8 cellular contexts compared by ENCODE assay signal in the genomic region with DNA sequence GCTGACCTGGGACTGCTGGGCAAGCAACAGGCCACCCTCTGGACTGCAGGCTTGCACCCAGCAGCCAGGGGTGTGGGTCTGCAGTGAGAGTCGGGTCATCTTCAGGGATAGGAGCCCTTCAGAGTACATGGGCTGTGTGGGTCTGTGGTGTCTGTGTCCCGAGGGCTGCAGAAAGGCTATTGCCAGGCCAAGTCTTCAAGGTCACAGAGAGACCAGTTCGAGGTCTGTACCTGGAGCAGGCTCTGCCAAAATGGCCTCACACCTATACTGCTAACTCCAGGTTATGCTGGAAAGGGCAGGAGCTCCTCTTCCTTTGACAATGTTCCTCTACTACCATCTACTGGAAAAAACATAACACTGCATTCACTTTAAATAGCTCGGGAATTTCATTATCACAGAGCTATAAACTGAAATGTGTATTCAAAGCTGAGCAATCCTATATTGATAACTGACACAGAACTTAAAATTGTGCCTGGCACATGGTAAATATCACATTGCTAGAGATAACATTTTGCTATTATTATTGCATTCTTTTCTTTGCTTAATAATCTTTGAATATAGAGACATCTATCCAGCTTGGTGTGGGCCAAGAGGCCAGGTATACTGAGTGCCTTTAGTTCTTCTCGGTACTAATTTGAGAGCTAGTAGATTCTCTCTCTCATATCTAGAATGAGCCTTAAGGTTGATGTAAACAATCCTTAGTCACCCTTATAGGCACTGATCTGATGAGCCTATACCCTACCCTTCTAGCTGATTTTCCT. TPM values are rescaled to one million over a fixed set of nuclear protein-coding genes. Genes with fewer than 3 reads are reported as not detected.
A peak's percentile ranks its signal among the peaks of the same experiment; 100 is the strongest.
DNase-seq lines count a peak whose midpoint lies in the region; ATAC-seq, FAIRE-seq and TF ChIP-seq lines count a peak whose summit lies in the region.

No MANE protein-coding gene starts in this region.

- H3K4me1 ChIP-seq in PC-9 (replicated peaks; ENCODE audit: insufficient read depth), result no peaks in the 10 kb centered on the region
- no peaks in the 10 kb centered on the region for H3K4me1 ChIP-seq in endothelial cell of umbilical vein (ENCODE audit: control insufficient read depth, extremely low read depth, insufficient read depth, low read length)

- H3K36me3 ChIP-seq in PC-9 (ENCODE audit: low read depth), result no peaks in the 10 kb centered on the region
- H3K36me3 ChIP-seq in endothelial cell of umbilical vein (ENCODE audit: control insufficient read depth in 2 of 2, extremely low read depth in 1 of 2, insufficient read depth in 2 of 2, low read length in 2 of 2), result no peaks in the 10 kb centered on the region

- H3K9me3 Mint-ChIP-seq in CD4-positive, alpha-beta T cell, result no peaks in the 10 kb centered on the region
- peaks cover under 1% of the 10 kb centered on the region for H3K9me3 Mint-ChIP-seq in natural killer cell treated with Interleukin-12 subunit alpha and Interleukin-12 subunit beta and Interleukin-15 and Interleukin-18, amount 100 ng/mL, for 72 hours

- no peak for TF ChIP-seq POLR2A in endothelial cell of umbilical vein (IDR thresholded peaks at IDR 0.05; ENCODE audit: low read depth, low read length)

- peak; percentile 58 for TF ChIP-seq CTCF in CD4-positive, alpha-beta T cell (IDR thresholded peaks at IDR 0.05)
- TF ChIP-seq CTCF in PC-9 (conservative IDR thresholded peaks at IDR 0.05) (peak; percentile 83), endothelial cell of umbilical vein (IDR thresholded peaks at IDR 0.05; ENCODE audit: extremely low read depth in 1 of 2, insufficient read depth in 1 of 2, low read depth in 1 of 2, low read length in 2 of 2) (peak; percentile 44 to 45)

- dilution Hi-C loops in endothelial cell of umbilical vein (cut with MboI; ENCODE audit: extremely low pct_ligation_motif_present, low sequenced_read_pairs), result no loop called here

- no peaks in the 10 kb centered on the region for H3K9me1 ChIP-seq in endothelial cell of umbilical vein (replicated peaks; ENCODE audit: control insufficient read depth, extremely low read depth, insufficient read depth, low read length)

- no peaks in the 10 kb centered on the region for H3K9me3 ChIP-seq in CD4-positive, alpha-beta T cell (ENCODE audit: control insufficient read depth, low read length)
- H3K9me3 ChIP-seq in PC-9 (ENCODE audit: insufficient read depth, low read depth), result no peaks in the 10 kb centered on the region; the same call in 1 of the 2 replicates
- no peaks in the 10 kb centered on the region for H3K9me3 ChIP-seq in endothelial cell of umbilical vein (replicated peaks; ENCODE audit: control insufficient read depth, insufficient read depth, low read length)

- H4K20me1 ChIP-seq in PC-9 (ENCODE audit: insufficient read depth) (no peaks in the 10 kb centered on the region), endothelial cell of umbilical vein (replicated peaks; ENCODE audit: control insufficient read depth, extremely low read depth, insufficient read depth, low read length) (no peaks in the 10 kb centered on the region)

- POLR2A ChIA-PET in CD4-positive, alpha-beta T cell (lab: Charles Lee), result interaction anchor here (1.4 kb wide), 1 partner anchor 410 kb away, joined by 4 read pairs; no protein-coding TSS in a partner anchor
- POLR2A ChIA-PET in PC-9 (lab: Charles Lee; ENCODE audit: unreplicated experiment), result interaction anchor here (0.5 to 0.6 kb wide), 3 partner anchors 366 to 560 kb away, joined by 3 to 5 read pairs (median 4); no protein-coding TSS in a partner anchor
- POLR2A ChIA-PET in endothelial cell of umbilical vein (lab: Charles Lee), result no interaction called here

- H3K79me2 ChIP-seq in PC-9 (ENCODE audit: low read depth), result no peaks in the 10 kb centered on the region
- H3K79me2 ChIP-seq in endothelial cell of umbilical vein (ENCODE audit: control insufficient read depth, insufficient read depth, low read length), result no peaks in the 10 kb centered on the region

- peak; percentile 47 for FAIRE-seq in endothelial cell of umbilical vein (lab: Jason Lieb, UNC)

- intact Hi-C loops in CD4-positive, alpha-beta T cell (cut with DNase I, micrococcal nuclease), result loop anchor here in 1 of 2 experiments (2.0 kb wide), 1 partner anchor 410 kb away; no protein-coding TSS in a partner anchor
- intact Hi-C loops in PC-9 (cut with micrococcal nuclease; ENCODE audit: unreplicated experiment) (loop anchor here (1.0 to 10.0 kb wide), 6 partner anchors 70 to 1218 kb away; no protein-coding TSS in a partner anchor), endothelial cell of umbilical vein (cut with micrococcal nuclease) (loop anchor here (1.0 to 10.0 kb wide), 4 partner anchors 70 to 805 kb away; no protein-coding TSS in a partner anchor)

- no peak overlapping the region for H3K4me3 Mint-ChIP-seq in CD4-positive, alpha-beta T cell
- no peak overlapping the region for H3K4me3 Mint-ChIP-seq in natural killer cell treated with Interleukin-12 subunit alpha and Interleukin-12 subunit beta and Interleukin-15 and Interleukin-18, amount 100 ng/mL, for 72 hours

- no peak overlapping the region for H3K9ac ChIP-seq in endothelial cell of umbilical vein (replicated peaks; ENCODE audit: extremely low read depth, insufficient read depth, low read length)

- peak in 1 of 10 experiments; percentile 4 for DNase-seq in CD4-positive, alpha-beta T cell
- DNase-seq in PC-9, result peak; percentile 16 to 51
- peak; percentile 24 for DNase-seq in endothelial cell of umbilical vein (ENCODE audit: low read depth, low spot score)
- no peak for DNase-seq in natural killer cell treated with Interleukin-12 subunit alpha and Interleukin-12 subunit beta and Interleukin-15 and Interleukin-18, amount 100 ng/mL, for 72 hours (ENCODE audit: low spot score)
- DNase-seq in NCI-H1048 (lab: John Stamatoyannopoulos, UW), result no peak

- no peaks in the 10 kb centered on the region for H3K27me3 ChIP-seq in CD4-positive, alpha-beta T cell (ENCODE audit: control insufficient read depth, insufficient read depth, low read length)
- H3K27me3 ChIP-seq in PC-9 (ENCODE audit: insufficient read depth, low read depth) (no peaks in the 10 kb centered on the region), endothelial cell of umbilical vein (ENCODE audit: control insufficient read depth in 2 of 2, insufficient read depth in 2 of 2, low read length in 2 of 2) (peaks cover 0 to 4% of the 10 kb centered on the region in 2 experiments)

- TF ChIP-seq EP300 in Ishikawa (IDR thresholded peaks at IDR 0.05; ENCODE audit: borderline replicate concordance), result no peak

- 0 out of 2 replicates have a peak, but pooled peaks cover 5% of the 10 kb centered on the region for H3F3A ChIP-seq in PC-9 (ENCODE audit: insufficient read depth, low read depth)

- no peak overlapping the region for H2AFZ ChIP-seq in PC-9
- no peak overlapping the region for H2AFZ ChIP-seq in endothelial cell of umbilical vein (ENCODE audit: low read depth, low read length)

- CTCF ChIA-PET in CD4-positive, alpha-beta T cell (lab: Charles Lee), result interaction anchor here (1.4 to 1.5 kb wide), 2 partner anchors 10 to 409 kb away, joined by 3 to 18 read pairs; no protein-coding TSS in a partner anchor
- CTCF ChIA-PET in PC-9 (lab: Charles Lee), result interaction anchor here (0.5 to 1.4 kb wide), 19 partner anchors 28 to 1789 kb away, joined by 3 to 18 read pairs (median 3); no protein-coding TSS in a partner anchor
- CTCF ChIA-PET in endothelial cell of umbilical vein (lab: Charles Lee), result interaction anchor here (0.5 to 1.4 kb wide), 91 partner anchors 9 to 1833 kb away, joined by 3 to 48 read pairs (median 4); no protein-coding TSS in a partner anchor

- BruUV-seq in PC-9 (replicated peaks; lab: Mats Ljungman, UMichigan), result no TSS peak
- BruUV-seq in endothelial cell of umbilical vein (replicated peaks; lab: Mats Ljungman, UMichigan), result no TSS peak

- H3K4me1 Mint-ChIP-seq in CD4-positive, alpha-beta T cell (ENCODE audit: low read depth), result no peaks in the 10 kb centered on the region
- no peaks in the 10 kb centered on the region for H3K4me1 Mint-ChIP-seq in natural killer cell treated with Interleukin-12 subunit alpha and Interleukin-12 subunit beta and Interleukin-15 and Interleukin-18, amount 100 ng/mL, for 72 hours (ENCODE audit: low read depth in 2 of 2)

- H3K27ac ChIP-seq in CD4-positive, alpha-beta T cell (ENCODE audit: low read depth, low read length), result no peak overlapping the region
- H3K27ac ChIP-seq in PC-9 (no peak overlapping the region), endothelial cell of umbilical vein (ENCODE audit: insufficient read depth, low read depth, low read length) (no peak overlapping the region)

- TF ChIP-seq RAD21 in Ishikawa (IDR thresholded peaks at IDR 0.05; ENCODE audit: low read depth), result peak; percentile 72

- H3K9me2 ChIP-seq in PC-9 (ENCODE audit: insufficient read depth), result no peaks in the 10 kb centered on the region

- no peak for ATAC-seq in CD4-positive, alpha-beta T cell (ENCODE audit: poor library complexity)
- ATAC-seq in GM18868 (IDR thresholded peaks at IDR 0.05; ENCODE audit: unreplicated experiment) (peak; percentile 68), GM21390 (IDR thresholded peaks at IDR 0.05; ENCODE audit: unreplicated experiment) (no peak)
- ATAC-seq in natural killer cell treated with Interleukin-12 subunit alpha and Interleukin-12 subunit beta and Interleukin-15 and Interleukin-18, amount 100 ng/mL, for 72 hours, result peak; percentile 33 to 57

- H3K4me2 ChIP-seq in PC-9, result no peak overlapping the region
- H3K4me2 ChIP-seq in endothelial cell of umbilical vein (ENCODE audit: insufficient read depth, low read length), result no peak overlapping the region

- no peak overlapping the region for H3K27ac Mint-ChIP-seq in CD4-positive, alpha-beta T cell
- H3K27ac Mint-ChIP-seq in natural killer cell treated with Interleukin-12 subunit alpha and Interleukin-12 subunit beta and Interleukin-15 and Interleukin-18, amount 100 ng/mL, for 72 hours, result no peak overlapping the region

- peaks cover 29% of the 10 kb centered on the region for H3K27me3 Mint-ChIP-seq in CD4-positive, alpha-beta T cell
- peaks cover 3 to 10% of the 10 kb centered on the region in 2 donors for H3K27me3 Mint-ChIP-seq in natural killer cell treated with Interleukin-12 subunit alpha and Interleukin-12 subunit beta and Interleukin-15 and Interleukin-18, amount 100 ng/mL, for 72 hours

- no peaks in the 10 kb centered on the region for H3K36me3 Mint-ChIP-seq in CD4-positive, alpha-beta T cell (ENCODE audit: low read depth)
- H3K36me3 Mint-ChIP-seq in natural killer cell treated with Interleukin-12 subunit alpha and Interleukin-12 subunit beta and Interleukin-15 and Interleukin-18, amount 100 ng/mL, for 72 hours, result no peaks in the 10 kb centered on the region

- no peak overlapping the region for H3K4me3 ChIP-seq in PC-9
- no peak overlapping the region for H3K4me3 ChIP-seq in endothelial cell of umbilical vein (replicated peaks in 1 of 3; ENCODE audit: insufficient read depth in 1 of 3, low read depth in 1 of 3, low read length in 3 of 3)

RNA-seq across cellular contexts. Expression of a gene that starts 6.9 kb away (rescaled TPM):
- total RNA-seq in CD4-positive, alpha-beta T cell, result under 1 TPM; 0.27 to 0.34 TPM
- total RNA-seq in PC-9 (2021) (35.4 and 48.8 TPM in 2 replicates), endothelial cell of umbilical vein (7.1 and 8.5 TPM in 2 replicates)
- polyA plus RNA-seq in endothelial cell of umbilical vein, result 1.3 and 1.5 TPM in 2 replicates
- 2.1 and 2.7 TPM in 2 replicates for polyA plus RNA-seq in endothelial cell of umbilical vein (2011; cell fraction: cytosol; rRNA removed)
- 6.2 and 8.2 TPM in 2 replicates for polyA plus RNA-seq in endothelial cell of umbilical vein (2011; cell fraction: nucleus; rRNA removed)
- polyA plus RNA-seq in endothelial cell of umbilical vein (2012), result 4.7 and 9.5 TPM in 2 replicates
- polyA minus RNA-seq in endothelial cell of umbilical vein, result 0.98 and 1.3 TPM in 2 replicates
- 22.6 TPM for polyA minus RNA-seq in endothelial cell of umbilical vein (2011; cell fraction: cytosol; rRNA and poly(A)+ RNA removed)
- polyA minus RNA-seq in endothelial cell of umbilical vein (2011; cell fraction: nucleus; rRNA and poly(A)+ RNA removed), result 7.1 and 9.0 TPM in 2 replicates
- total RNA-seq in natural killer cell treated with Interleukin-12 subunit alpha and Interleukin-12 subunit beta and Interleukin-15 and Interleukin-18, amount 100 ng/mL, for 72 hours, result 1 to 10 TPM; 1.4 to 1.7 TPM

Comparison
In these comparisons a context has a peak if more than half of its experiments do, and no peak if none do; other contexts are left out.
1. ATAC-seq: peak in GM18868 (single experiment) and natural killer cell treated with Interleukin-12 subunit alpha and Interleukin-12 subunit beta and Interleukin-15 and Interleukin-18, amount 100 ng/mL, for 72 hours (2 of 2); none in CD4-positive, alpha-beta T cell (single experiment) and GM21390 (single experiment).
2. DNase-seq: peak in PC-9 (2 of 2) and endothelial cell of umbilical vein (single experiment); none in natural killer cell treated with Interleukin-12 subunit alpha and Interleukin-12 subunit beta and Interleukin-15 and Interleukin-18, amount 100 ng/mL, for 72 hours (single experiment) and NCI-H1048 (single experiment).
3. Peak in every context shown above with its lines, with median percentiles within 50 percentile points of each other: CTCF ChIP-seq.